ENCODE assay signal across 9 cellular contexts in genomic region chr18:498901-499300, GRCh38. TPM values are rescaled to one million over a fixed set of nuclear protein-coding genes. Genes with fewer than 3 reads are reported as not detected.
DNase-seq lines count a peak whose midpoint lies in the region; ATAC-seq and TF ChIP-seq lines count a peak whose summit lies in the region.
"Had no signal": no experiment of that assay in that cellular context is flagged by ENCODE, and none has a peak within 500 bp of the region (broad histone marks: within the 10 kb centered on the region; RNA-seq: fewer than 3 reads in every experiment).

No MANE protein-coding gene starts in this region.

- H4K20me1 ChIP-seq in mammary epithelial cell (ENCODE audit: insufficient read depth, low read length), result no peaks in the 10 kb centered on the region

- dilution Hi-C loops in mammary epithelial cell (cut with HindIII; ENCODE audit: low sequenced_read_pairs), result no loop called here

- H3K36me3 ChIP-seq in breast epithelium, result no peaks in the 10 kb centered on the region
- no peaks in the 10 kb centered on the region for H3K36me3 ChIP-seq in mammary epithelial cell (ENCODE audit: insufficient read depth, low read length)
- H3K36me3 ChIP-seq in ectodermal cell (ENCODE audit: control insufficient read depth, insufficient read depth, low read length), result no peaks in the 10 kb centered on the region
- no peaks in the 10 kb centered on the region for H3K36me3 ChIP-seq in upper lobe of right lung

- H3K9me3 ChIP-seq in breast epithelium (no peaks in the 10 kb centered on the region), mammary epithelial cell (replicated peaks; ENCODE audit: insufficient read depth, low read length) (no peaks in the 10 kb centered on the region), ectodermal cell (ENCODE audit: control insufficient read depth, low read length) (no peaks in the 10 kb centered on the region), upper lobe of right lung (no peaks in the 10 kb centered on the region)

- H3K4me3 Mint-ChIP-seq in nephron, result peak overlapping the region; percentile 89 to 92 (median 89)

- in situ Hi-C loops in mammary epithelial cell (cut with MboI; ENCODE audit: low sequenced_read_pairs in 2 of 2), result no loop called here

- BruUV-seq in mammary epithelial cell (replicated peaks; lab: Mats Ljungman, UMichigan), result no TSS peak

- no peaks in the 10 kb centered on the region for H3K79me2 ChIP-seq in mammary epithelial cell (ENCODE audit: insufficient read depth, low read length)

- WGBS in mammary epithelial cell (ENCODE audit: low coverage, missing lambda C conversion rate), result 26% methylated on average over 3 of the region's 3 CpGs
- 40 to 56% methylated on average over 3 of the region's 3 CpGs for WGBS in ectodermal cell, 2 experiments

- H3K4me1 ChIP-seq in breast epithelium, result peaks cover 0 to 15% of the 10 kb centered on the region in 2 donors
- no peaks in the 10 kb centered on the region for H3K4me1 ChIP-seq in mammary epithelial cell (ENCODE audit: insufficient read depth, low read length)
- H3K4me1 ChIP-seq in ectodermal cell (ENCODE audit: control insufficient read depth, insufficient read depth, low read length), result peaks cover 13% of the 10 kb centered on the region
- peaks cover 8% of the 10 kb centered on the region for H3K4me1 ChIP-seq in upper lobe of right lung

- H3K36me3 Mint-ChIP-seq in nephron (ENCODE audit: low read depth), result no peaks in the 10 kb centered on the region

- TF ChIP-seq POLR2A in breast epithelium (IDR thresholded peaks at IDR 0.05), result no peak

- ATAC-seq in upper lobe of right lung, result no peak
- no peak for ATAC-seq in GM18870 (IDR thresholded peaks at IDR 0.05; ENCODE audit: unreplicated experiment)

- no peak overlapping the region for H2AFZ ChIP-seq in mammary epithelial cell (ENCODE audit: low read depth, low read length)

- peaks cover 68% of the 10 kb centered on the region for H3K27me3 Mint-ChIP-seq in nephron (ENCODE audit: low read depth)

- H3K4me3 ChIP-seq in breast epithelium (peak overlapping the region; percentile 58 to 71 (median 67)), mammary epithelial cell (replicated peaks in 1 of 3; ENCODE audit: insufficient read depth in 1 of 3, low read depth in 2 of 3, low read length in 3 of 3) (no peak overlapping the region), ectodermal cell (ENCODE audit: insufficient read depth, low read depth, low read length) (peak overlapping the region; percentile 79), upper lobe of right lung (peak overlapping the region; percentile 58)

- no peak overlapping the region for H3K9ac ChIP-seq in mammary epithelial cell (ENCODE audit: insufficient read depth, low read length)

- H3K27ac ChIP-seq in breast epithelium (no peak overlapping the region), mammary epithelial cell (ENCODE audit: insufficient read depth, low read depth, low read length) (no peak overlapping the region), ectodermal cell (ENCODE audit: insufficient read depth, low read depth, low read length, poor library complexity, severe bottlenecking) (no peak overlapping the region), upper lobe of right lung (peak overlapping the region; percentile 42)

- H3K27ac Mint-ChIP-seq in nephron, result peak overlapping the region; percentile 58 to 82 (median 62)

- no peaks in the 10 kb centered on the region for H3K9me3 Mint-ChIP-seq in nephron

- H3K27me3 ChIP-seq in breast epithelium (peaks cover 0 to 14% of the 10 kb centered on the region in 2 donors), mammary epithelial cell (ENCODE audit: insufficient read depth, low read length) (peaks cover 25% of the 10 kb centered on the region), ectodermal cell (ENCODE audit: control insufficient read depth, insufficient read depth, low read length, poor library complexity, severe bottlenecking) (peaks cover 46% of the 10 kb centered on the region), upper lobe of right lung (peaks cover 4% of the 10 kb centered on the region)

- intact Hi-C loops in breast epithelium (cut with DNase I; ENCODE audit: low total_unique reads) (no loop called here), mammary epithelial cell (cut with micrococcal nuclease) (loop anchor here (5.0 kb wide), 1 partner anchor 118 kb away; no protein-coding TSS in a partner anchor), upper lobe of right lung (cut with DNase I) (no loop called here), posterior cingulate gyrus (cut with DNase I) (no loop called here)

- CTCF ChIA-PET in mammary epithelial cell (lab: Charles Lee; ENCODE audit: low non-redundant PET), result no interaction called here

- DNase-seq in breast epithelium (ENCODE audit: low spot score in 2 of 2) (no peak), mammary epithelial cell (no peak), upper lobe of right lung (no peak), HT-29 (ENCODE audit: low spot score) (no peak), posterior cingulate gyrus (no peak)
- DNase-seq: hippocampal formation had no signal

- no peak for TF ChIP-seq CTCF in breast epithelium (IDR thresholded peaks at IDR 0.05)
- no peak for TF ChIP-seq CTCF in mammary epithelial cell (conservative IDR thresholded peaks at IDR 0.05 in 1 of 2, IDR thresholded peaks at IDR 0.05 in 1 of 2; ENCODE audit: extremely low read depth in 1 of 2, insufficient read depth in 1 of 2, low read depth in 1 of 2, low read length in 2 of 2)
- TF ChIP-seq CTCF in nephron (IDR thresholded peaks at IDR 0.05; ENCODE audit: unreplicated experiment in 3 of 3), result no peak
- TF ChIP-seq CTCF in upper lobe of right lung (IDR thresholded peaks at IDR 0.05), result no peak

- peaks cover 35% of the 10 kb centered on the region for H3K4me1 Mint-ChIP-seq in nephron

- H3K4me2 ChIP-seq in mammary epithelial cell (ENCODE audit: insufficient read depth, low read depth, low read length), result no peak overlapping the region

RNA-seq across cellular contexts. Expression of gene COLEC12, which starts 1.6 kb away (rescaled TPM):
- total RNA-seq in breast epithelium (10 to 100 TPM; 11.7 to 57.3 (median 14.7) TPM), mammary epithelial cell (under 1 TPM in 1 of 2 donors, not detected in 1; 0.50 TPM), upper lobe of right lung (55.2 TPM)
- not detected for polyA plus RNA-seq in mammary epithelial cell
- polyA minus RNA-seq in mammary epithelial cell, result not detected
- 108 TPM for polyA plus RNA-seq in ectodermal cell (2013, experiment 1 of 4)
- polyA plus RNA-seq in ectodermal cell (2013, experiment 2 of 4), result 117 TPM
- polyA plus RNA-seq in ectodermal cell (2013, experiment 3 of 4), result 73.4 TPM
- polyA plus RNA-seq in ectodermal cell (2013, experiment 4 of 4), result 89.7 TPM
- not detected in 2 replicates for total RNA-seq in HT-29 (2014; rRNA removed; shearing (Covaris generic))

Comparison
In these comparisons a context has a peak if more than half of its experiments do, and no peak if none do; other contexts are left out.
1. H3K4me3 ChIP-seq: peak in breast epithelium (3 of 3), ectodermal cell (single experiment) and upper lobe of right lung (single experiment); none in mammary epithelial cell (0 of 3).
2. RNA of gene COLEC12, which starts 1.6 kb away (total RNA-seq): 55.2 TPM in upper lobe of right lung (single experiment) and 11.7 to 57.3 TPM in breast epithelium; 0.50 TPM in mammary epithelial cell and not detected in HT-29; every median in the first group is over 4 times any median in the second.